ENCODE assay signal across 7 cellular contexts in the genomic region with DNA sequence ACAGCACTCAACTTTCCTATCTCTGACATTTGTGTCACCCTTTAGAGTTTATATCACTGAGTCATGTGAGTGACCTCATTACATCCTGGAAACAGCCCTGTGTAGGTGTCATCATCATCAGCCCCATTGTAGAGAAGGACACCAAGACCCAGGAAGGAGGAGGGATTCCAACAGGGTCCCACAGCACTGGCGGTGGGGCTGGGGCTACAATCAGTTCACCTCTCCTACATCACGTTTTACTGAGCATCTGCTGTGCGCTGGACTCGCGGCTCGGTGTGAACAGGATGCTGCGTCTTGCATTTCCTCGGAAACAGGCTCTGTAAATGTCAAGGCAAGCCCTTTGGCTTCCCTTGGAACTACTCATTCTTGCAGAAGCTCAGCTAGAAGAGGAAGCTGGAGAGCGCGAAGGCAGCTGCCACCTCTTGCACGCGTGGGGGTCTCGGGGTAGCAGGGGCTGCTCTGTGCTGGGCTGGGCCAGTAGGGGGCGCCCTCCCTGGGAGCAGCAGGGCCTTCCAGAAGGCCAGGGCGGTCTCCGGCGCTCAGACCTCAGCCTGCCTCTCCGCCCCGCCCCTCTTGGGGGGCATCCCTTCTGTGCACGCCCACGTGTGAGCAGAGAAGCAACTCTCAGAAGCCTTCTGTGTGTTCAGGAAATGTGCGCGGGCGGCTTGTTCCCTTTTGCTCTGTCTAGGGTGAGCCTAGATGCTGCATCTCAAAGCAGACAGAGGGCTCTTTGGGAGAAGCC. TPM values are rescaled to one million over a fixed set of nuclear protein-coding genes. Genes with fewer than 3 reads are reported as not detected.
DNase-seq lines count a peak whose midpoint lies in the region; ATAC-seq, FAIRE-seq and TF ChIP-seq lines count a peak whose summit lies in the region.

No MANE protein-coding gene starts in this region.

- H2AFZ ChIP-seq in astrocyte (ENCODE audit: low read depth, low read length): no peak overlapping the region

- no peak overlapping the region for H2BK5ac ChIP-seq in mesendoderm (ENCODE audit: low read length)

- no peak overlapping the region for H3K9ac ChIP-seq in astrocyte (ENCODE audit: low read length)
- no peak overlapping the region for H3K9ac ChIP-seq in mesendoderm (ENCODE audit: low read length)

- peak in 31 of 34 experiments; percentile 5 to 51 (median 27) for DNase-seq in T-cell
- peak; percentile 17 for DNase-seq in astrocyte (ENCODE audit: low read depth)
- DNase-seq in mesendoderm: peak; percentile 58
- no peak for DNase-seq in type B pancreatic cell (ENCODE audit: extremely low spot score, unreplicated experiment)
- no peak for DNase-seq in NCI-H524 treated with DMSO at 0.1 percent for 48 hours (lab: John Stamatoyannopoulos, UW)

- no peak overlapping the region for H2AK5ac ChIP-seq in mesendoderm (ENCODE audit: low read length)

- no peaks in the 10 kb centered on the region for H3K36me3 Mint-ChIP-seq in T-cell
- no peaks in the 10 kb centered on the region for H3K36me3 Mint-ChIP-seq in astrocyte (ENCODE audit: low read depth, unreplicated experiment)
- H3K36me3 Mint-ChIP-seq in type B pancreatic cell: no peaks in the 10 kb centered on the region

- no peaks in the 10 kb centered on the region for H3K79me2 ChIP-seq in astrocyte (ENCODE audit: insufficient read depth, low read length)
- no peaks in the 10 kb centered on the region for H3K79me2 ChIP-seq in mesendoderm (ENCODE audit: control insufficient read depth, insufficient read depth, low read length)

- H3K27me3 ChIP-seq in astrocyte (ENCODE audit: insufficient read depth, low read length) (no peaks in the 10 kb centered on the region), mesendoderm (ENCODE audit: insufficient read depth, low read length, poor library complexity) (no peaks in the 10 kb centered on the region)

- H3K56ac ChIP-seq in mesendoderm (ENCODE audit: low read length): no peak overlapping the region

- no CpG with 5 or more reads among the region's 24 CpGs for WGBS in mesendoderm (ENCODE audit: extremely low coverage, insufficient coverage, low lambda C conversion rate)

- no peak overlapping the region for H4K8ac ChIP-seq in mesendoderm (ENCODE audit: low read depth, low read length)

- no peaks in the 10 kb centered on the region for H4K20me1 ChIP-seq in astrocyte (ENCODE audit: insufficient read depth, low read length)

- H3K18ac ChIP-seq in mesendoderm (ENCODE audit: low read length): no peak overlapping the region

- H3K4me3 Mint-ChIP-seq in T-cell (peak overlapping the region; percentile 43 to 56 (median 45)), astrocyte (ENCODE audit: unreplicated experiment) (no peak overlapping the region), type B pancreatic cell (no peak overlapping the region)

- H3K27ac ChIP-seq in astrocyte (ENCODE audit: low read depth, low read length): no peak overlapping the region
- no peak overlapping the region for H3K27ac ChIP-seq in mesendoderm (ENCODE audit: low read depth, low read length)

- H3K36me3 ChIP-seq in astrocyte (ENCODE audit: insufficient read depth, low read length): no peaks in the 10 kb centered on the region
- H3K36me3 ChIP-seq in mesendoderm (ENCODE audit: control insufficient read depth, insufficient read depth, low read length): no peaks in the 10 kb centered on the region

- H4K5ac ChIP-seq in mesendoderm (ENCODE audit: low read length): no peak overlapping the region

- H3K9me3 ChIP-seq in astrocyte (ENCODE audit: insufficient read depth, low read depth, low read length): no peaks in the 10 kb centered on the region

- H2BK120ac ChIP-seq in mesendoderm (ENCODE audit: low read depth, low read length): no peak overlapping the region

- peaks cover 26% of the 10 kb centered on the region for H3K4me1 ChIP-seq in astrocyte (ENCODE audit: insufficient read depth, low read length)
- no peaks in the 10 kb centered on the region for H3K4me1 ChIP-seq in mesendoderm (ENCODE audit: control insufficient read depth, low read depth, low read length)

- no peak overlapping the region for H3K4ac ChIP-seq in mesendoderm (ENCODE audit: low read depth, low read length)

- no peak overlapping the region for H3K23ac ChIP-seq in mesendoderm (ENCODE audit: low read length)

- H3K4me1 Mint-ChIP-seq in T-cell: peaks cover 15 to 21% (median 16%) of the 10 kb centered on the region in 3 donors
- peaks cover 8% of the 10 kb centered on the region for H3K4me1 Mint-ChIP-seq in astrocyte (ENCODE audit: low read depth, unreplicated experiment)
- peaks cover 15% of the 10 kb centered on the region for H3K4me1 Mint-ChIP-seq in type B pancreatic cell (ENCODE audit: unreplicated experiment)

- H3K9me3 Mint-ChIP-seq in T-cell (no peaks in the 10 kb centered on the region), astrocyte (ENCODE audit: unreplicated experiment) (peaks cover 4% of the 10 kb centered on the region), type B pancreatic cell (peaks cover 3% of the 10 kb centered on the region)

- H3K4me3 ChIP-seq in astrocyte (ENCODE audit: insufficient read depth, low read depth, low read length) (no peak overlapping the region), mesendoderm (ENCODE audit: low read length) (no peak overlapping the region)

- H3K4me2 ChIP-seq in astrocyte (ENCODE audit: low read length) (no peak overlapping the region), mesendoderm (ENCODE audit: low read length) (no peak overlapping the region)

- H3K27ac Mint-ChIP-seq in T-cell (no peak overlapping the region), astrocyte (ENCODE audit: unreplicated experiment) (no peak overlapping the region), type B pancreatic cell (no peak overlapping the region)

- H3K79me1 ChIP-seq in mesendoderm (ENCODE audit: low read length): no peaks in the 10 kb centered on the region

- no peak overlapping the region for H2BK15ac ChIP-seq in mesendoderm (replicated peaks; ENCODE audit: low read depth)

- ATAC-seq in GM18907 (IDR thresholded peaks at IDR 0.05; ENCODE audit: unreplicated experiment): peak; percentile 79
- peak; percentile 59 for ATAC-seq in HG03039 (IDR thresholded peaks at IDR 0.05; ENCODE audit: unreplicated experiment)
- peak; percentile 48 to 76 (median 58) for ATAC-seq in T-cell (replicated peaks in 1 of 4)

- POLR2A ChIA-PET in T-cell (lab: Charles Lee): no interaction called here

- CTCF ChIA-PET in T-cell (lab: Charles Lee): no interaction called here

- no peak for TF ChIP-seq CTCF in astrocyte (IDR thresholded peaks at IDR 0.05; ENCODE audit: insufficient read depth, low read depth, low read length)
- peak; percentile 59 for TF ChIP-seq CTCF in type B pancreatic cell (conservative IDR thresholded peaks at IDR 0.05)

- peak; percentile 68 for FAIRE-seq in astrocyte (lab: Jason Lieb, UNC)

- H3K27me3 Mint-ChIP-seq in T-cell (peaks cover 3 to 8% of the 10 kb centered on the region in 2 donors), astrocyte (ENCODE audit: low read depth, unreplicated experiment) (peaks cover 11% of the 10 kb centered on the region), type B pancreatic cell (peaks cover 5% of the 10 kb centered on the region)

RNA-seq across cellular contexts. Expression of gene REELD1, which starts 29.0 kb away (rescaled TPM):
- total RNA-seq in T-cell (1 to 10 TPM in 3 of 5 donors, under 1 TPM in 2; 0.65 to 2.0 (median 1.4) TPM), astrocyte (not detected in 2 replicates), type B pancreatic cell (ENCODE audit: low replicate concordance) (0.12 and 0.14 TPM in 2 replicates)
- polyA plus RNA-seq in mesendoderm (2013, experiment 1 of 2): 0.01 TPM
- polyA plus RNA-seq in mesendoderm (2013, experiment 2 of 2): 0.03 TPM

Comparison
In these comparisons a context has a peak if more than half of its experiments do, and no peak if none do; other contexts are left out.
1. DNase-seq: peak in T-cell (31 of 34), astrocyte (single experiment) and mesendoderm (single experiment); none in type B pancreatic cell (single experiment) and NCI-H524 treated with DMSO at 0.1 percent for 48 hours (single experiment).
2. H3K4me3 Mint-ChIP-seq: peak in T-cell (3 of 3); none in astrocyte (single experiment) and type B pancreatic cell (single experiment).
3. Peak in every context shown above with its lines, with median percentiles within 50 percentile points of each other: ATAC-seq.